Comparison of ENCODE assay signal across 10 cellular contexts in the genomic region with DNA sequence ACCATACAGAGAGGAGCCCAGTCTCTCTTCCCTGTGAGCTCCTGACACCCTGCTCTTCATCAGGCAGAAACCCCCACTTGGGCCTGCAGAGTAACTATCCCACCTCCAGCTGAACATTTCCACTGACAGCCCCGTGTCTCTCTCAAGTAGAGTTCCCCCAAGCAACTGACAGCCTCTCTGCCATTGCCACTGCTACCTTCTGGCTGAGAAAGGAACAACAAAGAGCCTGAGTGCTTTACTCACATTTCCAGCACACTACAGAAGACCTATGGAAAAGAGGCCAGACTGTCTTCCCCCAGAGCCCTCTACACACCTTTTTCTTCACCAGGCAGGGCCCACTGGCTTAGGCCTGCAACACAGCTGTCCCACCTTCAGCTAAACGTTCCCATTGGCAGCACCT. TPM values are rescaled to one million over a fixed set of nuclear protein-coding genes. Genes with fewer than 3 reads are reported as not detected.
"Had no signal": no experiment of that assay in that cellular context is flagged by ENCODE, and none has a peak within 500 bp of the region (broad histone marks: within the 10 kb centered on the region; RNA-seq: fewer than 3 reads in every experiment).

No MANE protein-coding gene starts in this region.

- H3K9ac ChIP-seq: GM23248 had no signal

- DNase-seq: GM23248, GOT3, H9, HCEC 1CT, IMR-90, KG1 had no signal

- H2AFZ ChIP-seq: GM23248 had no signal

- H3K4me3 Mint-ChIP-seq: H9 had no signal

- ATAC-seq: K562 had no signal

- FAIRE-seq: H54, K562 had no signal

- H3K27ac ChIP-seq: GM23248, HL-60 had no signal

- H3K4me3 ChIP-seq: GM23248, K562 had no signal

RNA-seq across cellular contexts. Expression of gene ASCL1, which starts 18.4 kb away (rescaled TPM):
- total RNA-seq: GM23248, H9, HT1080, IMR-90 had no signal
- polyA plus RNA-seq: GM23248, IMR-90 had no signal

RNA-seq across cellular contexts. Expression of gene PAH, which starts 22.0 kb away (rescaled TPM):
- total RNA-seq: GM23248, HT1080, IMR-90 had no signal
- polyA plus RNA-seq: GM23248, IMR-90 had no signal
